ENCODE assay signal across 20 cellular contexts in genomic region chr2:109364212-109364611, GRCh38.
DNase-seq lines count a peak whose midpoint lies in the region; ATAC-seq and TF ChIP-seq lines count a peak whose summit lies in the region.
"Had no signal": no experiment of that assay in that cellular context is flagged by ENCODE, and none has a peak within 500 bp of the region (broad histone marks: within the 10 kb centered on the region; RNA-seq: fewer than 3 reads in every experiment).

No MANE protein-coding gene starts in this region.

- H3K4me3 ChIP-seq in breast epithelium (no peak overlapping the region), choroid plexus epithelial cell (ENCODE audit: low read depth, low read length) (no peak overlapping the region), thyroid gland (replicated peaks in 1 of 3) (no peak overlapping the region), adrenal gland (no peak overlapping the region)
- H3K4me3 ChIP-seq: SJCRH30 had no signal

- WGBS in thyroid gland, 2 donors, result 91 to 97% methylated on average over 3 of the region's 3 CpGs
- 89 to 96% (median 94%) methylated on average over 3 of the region's 3 CpGs for WGBS in adrenal gland, 4 donors

- no TSS peak for BruUV-seq in MCF 10A (replicated peaks; lab: Mats Ljungman, UMichigan)

- no peaks in the 10 kb centered on the region for H3K36me3 Mint-ChIP-seq in MCF 10A (ENCODE audit: insufficient read depth, unreplicated experiment)
- no peaks in the 10 kb centered on the region for H3K36me3 Mint-ChIP-seq in activated T-cell treated with anti-CD3 and anti-CD28 coated beads, Interleukin-2, amount 50 U/mL, for 4 hours (ENCODE audit: insufficient read depth)
- H3K36me3 Mint-ChIP-seq: CD14-positive monocyte had no signal

- no peak for ATAC-seq in activated T-cell treated with anti-CD3 and anti-CD28 coated beads, Interleukin-2, amount 50 U/mL, for 4 hours

- no peak overlapping the region for H3K4me3 Mint-ChIP-seq in MCF 10A (ENCODE audit: unreplicated experiment)
- H3K4me3 Mint-ChIP-seq in activated T-cell treated with anti-CD3 and anti-CD28 coated beads, Interleukin-2, amount 50 U/mL, for 4 hours, result no peak overlapping the region
- H3K4me3 Mint-ChIP-seq: CD14-positive monocyte, H9 had no signal

- DNase-seq in MCF 10A (ENCODE audit: unreplicated experiment), result no peak
- no peak for DNase-seq in breast epithelium (ENCODE audit: low spot score in 2 of 2)
- peak; percentile 40 for DNase-seq in choroid plexus epithelial cell (ENCODE audit: low read depth)
- peak; percentile 86 for DNase-seq in iris pigment epithelial cell (ENCODE audit: low read depth)
- no peak for DNase-seq in HUDEP-2 (lab: John Stamatoyannopoulos, UW; ENCODE audit: unreplicated experiment in 76 of 76)
- DNase-seq in thyroid gland, result no peak
- DNase-seq in adrenal gland, result no peak
- no peak for DNase-seq in activated T-cell treated with anti-CD3 and anti-CD28 coated beads, Interleukin-2, amount 50 U/mL, for 4 hours
- DNase-seq: DMS79 treated with DMSO at 0.1 percent for 48 hours, H9, KG1, NCI-H1105, NCI-H146, NCI-H2029, NCI-H345, NCI-H524 treated with DMSO at 0.1 percent for 48 hours, OCI-M1, SJCRH30 had no signal

- H3K4me1 Mint-ChIP-seq in MCF 10A (ENCODE audit: insufficient read depth, unreplicated experiment), result peaks cover 17% of the 10 kb centered on the region
- H3K4me1 Mint-ChIP-seq in activated T-cell treated with anti-CD3 and anti-CD28 coated beads, Interleukin-2, amount 50 U/mL, for 4 hours (ENCODE audit: low read depth), result no peaks in the 10 kb centered on the region
- H3K4me1 Mint-ChIP-seq: CD14-positive monocyte had no signal

- H3K4me1 ChIP-seq in breast epithelium (no peaks in the 10 kb centered on the region), thyroid gland (no peaks in the 10 kb centered on the region), adrenal gland (replicated peaks in 1 of 2) (peaks cover 0 to 11% of the 10 kb centered on the region in 2 donors)
- H3K4me1 ChIP-seq: SJCRH30 had no signal

- TF ChIP-seq CTCF in MCF 10A (IDR thresholded peaks at IDR 0.05; ENCODE audit: unreplicated experiment) (no peak), breast epithelium (IDR thresholded peaks at IDR 0.05) (no peak), choroid plexus epithelial cell (conservative IDR thresholded peaks at IDR 0.05; ENCODE audit: low read depth, low read length) (no peak), thyroid gland (IDR thresholded peaks at IDR 0.05) (no peak), adrenal gland (IDR thresholded peaks at IDR 0.05) (no peak)

- H3K27me3 ChIP-seq in breast epithelium (no peaks in the 10 kb centered on the region), thyroid gland (no peaks in the 10 kb centered on the region), adrenal gland (no peaks in the 10 kb centered on the region)
- H3K27me3 ChIP-seq: SJCRH30 had no signal

- intact Hi-C loops in MCF 10A (cut with micrococcal nuclease), result no loop called here
- intact Hi-C loops in breast epithelium (cut with DNase I; ENCODE audit: low total_unique reads), result no loop called here
- intact Hi-C loops in thyroid gland (cut with DNase I), result no loop called here
- intact Hi-C loops in adrenal gland (cut with DNase I), result no loop called here

- no peaks in the 10 kb centered on the region for H3K36me3 ChIP-seq in breast epithelium
- no peaks in the 10 kb centered on the region for H3K36me3 ChIP-seq in thyroid gland
- no peaks in the 10 kb centered on the region for H3K36me3 ChIP-seq in adrenal gland (replicated peaks in 1 of 2)
- H3K36me3 ChIP-seq: SJCRH30 had no signal

- POLR2A ChIA-PET in MCF 10A (lab: Yijun Ruan, JAX), result interaction anchor here (0.9 kb wide), 1 partner anchor 14 kb away, joined by 3 read pairs; no protein-coding TSS in a partner anchor

- H3K27me3 Mint-ChIP-seq in MCF 10A (ENCODE audit: insufficient read depth, unreplicated experiment), result no peaks in the 10 kb centered on the region
- no peaks in the 10 kb centered on the region for H3K27me3 Mint-ChIP-seq in activated T-cell treated with anti-CD3 and anti-CD28 coated beads, Interleukin-2, amount 50 U/mL, for 4 hours (ENCODE audit: low read depth)

- no peak overlapping the region for H3K27ac ChIP-seq in breast epithelium
- H3K27ac ChIP-seq in thyroid gland, result no peak overlapping the region
- no peak overlapping the region for H3K27ac ChIP-seq in adrenal gland
- H3K27ac ChIP-seq: HL-60, SJCRH30 had no signal

- H3K9me3 ChIP-seq in breast epithelium (peaks cover 0 to 8% of the 10 kb centered on the region in 2 donors), thyroid gland (no peaks in the 10 kb centered on the region), adrenal gland (replicated peaks in 1 of 3) (no peaks in the 10 kb centered on the region)
- H3K9me3 ChIP-seq: SJCRH30 had no signal

- no peak for TF ChIP-seq POLR2A in breast epithelium (IDR thresholded peaks at IDR 0.05)
- no peak for TF ChIP-seq POLR2A in thyroid gland (IDR thresholded peaks at IDR 0.05)
- no peak for TF ChIP-seq POLR2A in adrenal gland (IDR thresholded peaks at IDR 0.05)

- H3K27ac Mint-ChIP-seq in MCF 10A (ENCODE audit: low read depth, unreplicated experiment), result peak overlapping the region; percentile 7
- H3K27ac Mint-ChIP-seq: CD14-positive monocyte, H9 had no signal

- peaks cover 2% of the 10 kb centered on the region for H3K9me3 Mint-ChIP-seq in MCF 10A (ENCODE audit: unreplicated experiment)
- H3K9me3 Mint-ChIP-seq in activated T-cell treated with anti-CD3 and anti-CD28 coated beads, Interleukin-2, amount 50 U/mL, for 4 hours, result peaks cover under 1% of the 10 kb centered on the region
- H3K9me3 Mint-ChIP-seq: H9 had no signal

- CTCF ChIA-PET in MCF 10A (lab: Yijun Ruan, JAX), result interaction anchor here (0.7 kb wide), 1 partner anchor 16 kb away, joined by 3 read pairs; no protein-coding TSS in a partner anchor

Comparison
In these comparisons a context has a peak if more than half of its experiments do, and no peak if none do; other contexts are left out.
1. DNase-seq: peak in choroid plexus epithelial cell (single experiment) and iris pigment epithelial cell (single experiment); none in MCF 10A (single experiment), breast epithelium (0 of 2), HUDEP-2 (0 of 76), thyroid gland (0 of 2), adrenal gland (0 of 7) and activated T-cell treated with anti-CD3 and anti-CD28 coated beads, Interleukin-2, amount 50 U/mL, for 4 hours (single experiment).